ENCODE assay signal across 25 cellular contexts in the genomic region with DNA sequence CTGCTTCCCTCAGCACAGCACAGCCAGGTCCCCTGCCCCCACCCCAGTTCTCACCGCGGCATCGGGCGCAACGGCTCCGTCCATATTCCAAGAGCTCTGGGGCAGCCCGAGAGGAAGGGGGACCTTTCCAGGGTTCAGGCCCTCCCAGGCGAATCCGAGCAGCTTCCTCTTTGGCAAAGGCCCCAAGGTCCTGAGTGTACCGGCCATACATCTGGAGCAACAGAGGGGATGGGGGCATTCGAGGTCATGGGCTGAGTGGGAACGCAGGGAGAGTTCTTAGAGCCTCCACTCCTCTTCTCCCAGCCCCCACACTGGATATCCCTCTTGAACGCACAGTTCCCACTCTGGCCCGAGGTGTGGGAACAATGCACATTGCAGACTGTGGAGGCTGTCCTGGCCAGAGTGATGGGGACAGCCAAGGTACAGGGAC. TPM values are rescaled to one million over a fixed set of nuclear protein-coding genes. Genes with fewer than 3 reads are reported as not detected.
"Had no signal": no experiment of that assay in that cellular context is flagged by ENCODE, and none has a peak within 500 bp of the region (broad histone marks: within the 10 kb centered on the region; RNA-seq: fewer than 3 reads in every experiment).

No MANE protein-coding gene starts in this region.

- H3K27ac ChIP-seq: coronary artery, prostate gland, SK-N-MC, stomach, thyroid gland, vagina had no signal

- H3K36me3 ChIP-seq: thyroid gland had no signal

- H3K9me3 ChIP-seq: prostate gland, stomach, thyroid gland, vagina had no signal

- DNase-seq: activated CD4-positive, alpha-beta T cell treated with anti-CD3 and anti-CD28 coated beads, Interleukin-2, amount 10 ng/mL, durations not matched to agents 7 days and 5 days; activated naive CD4-positive, alpha-beta T cell treated with Interleukin-2 at 50 U/mL for 16 hours; central memory CD4-positive, alpha-beta T cell; effector CD4-positive, alpha-beta T cell; foreskin fibroblast; immature natural killer cell; left cardiac atrium; naive thymus-derived CD4-positive, alpha-beta T cell; small intestine; stimulated activated CD4-positive, alpha-beta T cell treated with anti-CD3 and anti-CD28 coated beads, Interleukin-4, amount 100 ng/mL, for 24 hours; stimulated activated CD8-positive, alpha-beta memory T cell treated with anti-CD3 and anti-CD28 coated beads, Interleukin-4, amount 100 ng/mL, for 48 hours; stomach; thyroid gland had no signal

- H3K27ac Mint-ChIP-seq: activated CD4-positive, alpha-beta T cell treated with anti-CD3 and anti-CD28 coated beads, Interleukin-2, amount 10 ng/mL, durations not matched to agents 7 days and 5 days; activated T-helper 17 cell treated with anti-CD3 and anti-CD28 coated beads, Interleukin-2, amount 50 U/mL, for 72 hours; naive thymus-derived CD4-positive, alpha-beta T cell had no signal

- FAIRE-seq: astrocyte, endothelial cell of umbilical vein, small intestine had no signal

- ATAC-seq: activated T-helper 17 cell treated with anti-CD3 and anti-CD28 coated beads, Interleukin-2, amount 50 U/mL, for 72 hours; left cardiac atrium; naive thymus-derived CD4-positive, alpha-beta T cell; right cardiac atrium had no signal

- H3K27me3 Mint-ChIP-seq: activated CD4-positive, alpha-beta T cell treated with anti-CD3 and anti-CD28 coated beads, Interleukin-2, amount 10 ng/mL, durations not matched to agents 7 days and 5 days; activated T-helper 17 cell treated with anti-CD3 and anti-CD28 coated beads, Interleukin-2, amount 50 U/mL, for 72 hours had no signal

- H3K9me3 Mint-ChIP-seq: activated CD4-positive, alpha-beta T cell treated with anti-CD3 and anti-CD28 coated beads, Interleukin-2, amount 10 ng/mL, durations not matched to agents 7 days and 5 days; activated T-helper 17 cell treated with anti-CD3 and anti-CD28 coated beads, Interleukin-2, amount 50 U/mL, for 72 hours; immature natural killer cell had no signal

- H3K27me3 ChIP-seq: stomach, thyroid gland, vagina had no signal

- H3K4me3 Mint-ChIP-seq: activated CD4-positive, alpha-beta T cell treated with anti-CD3 and anti-CD28 coated beads, Interleukin-2, amount 10 ng/mL, durations not matched to agents 7 days and 5 days; immature natural killer cell had no signal

- H3K4me3 ChIP-seq: coronary artery, lung, prostate gland, SK-N-MC, stomach, thyroid gland, vagina had no signal

RNA-seq across cellular contexts. Expression of a gene that starts 19.1 kb away (rescaled TPM):
- total RNA-seq: activated CD4-positive, alpha-beta T cell treated with anti-CD3 and anti-CD28 coated beads, Interleukin-2, amount 10 ng/mL, durations not matched to agents 7 days and 5 days; activated CD8-positive, alpha-beta memory T cell treated with anti-CD3 and anti-CD28 coated beads for 36 hours; activated T-helper 17 cell treated with anti-CD3 and anti-CD28 coated beads, Interleukin-2, amount 50 U/mL, for 72 hours; endothelial cell of umbilical vein; mononuclear cell; naive thymus-derived CD4-positive, alpha-beta T cell; occipital lobe; prostate gland; stomach had no signal
- polyA plus RNA-seq: immature natural killer cell; naive thymus-derived CD4-positive, alpha-beta T cell had no signal

RNA-seq across cellular contexts. Expression of a gene that starts 20.9 kb away (rescaled TPM):
- total RNA-seq: activated CD4-positive, alpha-beta T cell treated with anti-CD3 and anti-CD28 coated beads, Interleukin-2, amount 10 ng/mL, durations not matched to agents 7 days and 5 days; activated CD8-positive, alpha-beta memory T cell treated with anti-CD3 and anti-CD28 coated beads for 36 hours; naive thymus-derived CD4-positive, alpha-beta T cell had no signal
- polyA plus RNA-seq: immature natural killer cell; naive thymus-derived CD4-positive, alpha-beta T cell had no signal
